11 cellular contexts compared by ENCODE assay signal in genomic region chr7:139734395-139734794, GRCh38. TPM values are rescaled to one million over a fixed set of nuclear protein-coding genes. Genes with fewer than 3 reads are reported as not detected.
A peak's percentile ranks its signal among the peaks of the same experiment; 100 is the strongest.
DNase-seq lines count a peak whose midpoint lies in the region; ATAC-seq and TF ChIP-seq lines count a peak whose summit lies in the region.
"Had no signal": no experiment of that assay in that cellular context is flagged by ENCODE, and none has a peak within 500 bp of the region (broad histone marks: within the 10 kb centered on the region; RNA-seq: fewer than 3 reads in every experiment).

No MANE protein-coding gene starts in this region.

- POLR2A ChIA-PET in naive thymus-derived CD8-positive, alpha-beta T cell (lab: Charles Lee), result interaction anchor here (1.4 kb wide), 1 partner anchor 9 kb away, joined by 3 read pairs; no protein-coding TSS in a partner anchor

- H3K4me1 Mint-ChIP-seq in naive thymus-derived CD8-positive, alpha-beta T cell, result peaks cover 47 to 81% (median 78%) of the 10 kb centered on the region in 4 donors

- peaks cover 0 to 1% (median 0%) of the 10 kb centered on the region in 5 donors for H3K27me3 Mint-ChIP-seq in naive thymus-derived CD8-positive, alpha-beta T cell

- H3K4me3 Mint-ChIP-seq in naive thymus-derived CD8-positive, alpha-beta T cell, result no peak overlapping the region
- H3K4me3 Mint-ChIP-seq: nephron had no signal

- no peaks in the 10 kb centered on the region for H3K9me3 Mint-ChIP-seq in naive thymus-derived CD8-positive, alpha-beta T cell
- H3K9me3 Mint-ChIP-seq: nephron had no signal

- H3K36me3 Mint-ChIP-seq in naive thymus-derived CD8-positive, alpha-beta T cell, result peaks cover 0 to 8% (median 6%) of the 10 kb centered on the region in 3 donors

- TF ChIP-seq CTCF in AG09309 (IDR thresholded peaks at IDR 0.05; ENCODE audit: control insufficient read depth, insufficient read depth, low read depth, low read length, missing control alignments) (no peak), adrenal gland (IDR thresholded peaks at IDR 0.05) (no peak), prostate gland (IDR thresholded peaks at IDR 0.05) (no peak)

- no peak for TF ChIP-seq POLR2A in adrenal gland (IDR thresholded peaks at IDR 0.05)
- no peak for TF ChIP-seq POLR2A in prostate gland (IDR thresholded peaks at IDR 0.05)

- peak overlapping the region in 1 of 10 donors; percentile 22 for H3K27ac Mint-ChIP-seq in naive thymus-derived CD8-positive, alpha-beta T cell
- H3K27ac Mint-ChIP-seq: nephron had no signal

- ATAC-seq in naive thymus-derived CD8-positive, alpha-beta T cell, result no peak

- intact Hi-C loops in adrenal gland (cut with DNase I) (no loop called here), prostate gland (cut with DNase I) (no loop called here)

- H3K9me3 ChIP-seq in adrenal gland (replicated peaks in 1 of 3), result no peaks in the 10 kb centered on the region
- H3K9me3 ChIP-seq in prostate gland, result no peaks in the 10 kb centered on the region
- H3K9me3 ChIP-seq: colonic mucosa had no signal

- H3K4me3 ChIP-seq in AG09309 (ENCODE audit: control insufficient read depth, low read depth, low read length), result no peak overlapping the region
- no peak overlapping the region for H3K4me3 ChIP-seq in adrenal gland
- H3K4me3 ChIP-seq in prostate gland, result no peak overlapping the region
- H3K4me3 ChIP-seq: colonic mucosa had no signal

- H3K36me3 ChIP-seq in adrenal gland (replicated peaks in 1 of 2) (no peaks in the 10 kb centered on the region), prostate gland (no peaks in the 10 kb centered on the region)
- H3K36me3 ChIP-seq: colonic mucosa had no signal

- H3K27me3 ChIP-seq in adrenal gland (no peaks in the 10 kb centered on the region), prostate gland (replicated peaks; ENCODE audit: insufficient read depth) (no peaks in the 10 kb centered on the region)
- H3K27me3 ChIP-seq: colonic mucosa had no signal

- WGBS in adrenal gland, 4 donors, result 46 to 59% (median 53%) methylated on average over 2 of the region's 2 CpGs
- 59% methylated on average over 2 of the region's 2 CpGs for WGBS in prostate gland

- H3K4me1 ChIP-seq in adrenal gland (replicated peaks in 1 of 2) (peaks cover 58 to 79% of the 10 kb centered on the region in 2 donors), prostate gland (replicated peaks) (peaks cover 15% of the 10 kb centered on the region)

- peak; percentile 45 for DNase-seq in AG09309 (ENCODE audit: low read depth)
- peak in 3 of 7 donors; percentile 34 to 63 (median 48) for DNase-seq in adrenal gland
- peak; percentile 28 for DNase-seq in foreskin melanocyte
- no peak for DNase-seq in prostate gland (ENCODE audit: low spot score)
- no peak for DNase-seq in naive thymus-derived CD8-positive, alpha-beta T cell
- no peak for DNase-seq in putamen (ENCODE audit: low spot score)
- DNase-seq in NCI-H128 (lab: John Stamatoyannopoulos, UW; ENCODE audit: unreplicated experiment), result no peak
- no peak for DNase-seq in NCI-H146 (lab: John Stamatoyannopoulos, UW)
- DNase-seq: colonic mucosa; NK-92 treated with Interleukin-12 subunit alpha and Interleukin-12 subunit beta, amount 100 ng/mL, for 24 hours had no signal

- H3K27ac ChIP-seq in adrenal gland (peak overlapping the region in 4 of 5 donors; percentile 25 to 87 (median 60)), prostate gland (peak overlapping the region; percentile 37 to 41)
- H3K27ac ChIP-seq: colonic mucosa had no signal

RNA-seq across cellular contexts. Expression of gene HIPK2, which starts 43.4 kb away (rescaled TPM):
- 10 to 100 TPM; 36.3 to 82.4 (median 64.2) TPM for total RNA-seq in adrenal gland
- 10 to 100 TPM in 2 of 3 donors, 1 to 10 TPM in 1; 4.7 to 20.8 (median 14.7) TPM for polyA plus RNA-seq in adrenal gland
- 10 to 100 TPM; 54.4 to 72.7 TPM for total RNA-seq in prostate gland
- total RNA-seq in naive thymus-derived CD8-positive, alpha-beta T cell, result 10 to 100 TPM; 28.7 to 32.9 TPM
- polyA plus RNA-seq in naive thymus-derived CD8-positive, alpha-beta T cell, result 1 to 10 TPM; 2.1 to 4.3 (median 3.1) TPM

Comparison
In these comparisons a context has a peak if more than half of its experiments do, and no peak if none do; other contexts are left out.
1. DNase-seq: peak in AG09309 (single experiment) and foreskin melanocyte (single experiment); none in prostate gland (single experiment), naive thymus-derived CD8-positive, alpha-beta T cell (0 of 10), putamen (single experiment), NCI-H128 (single experiment) and NCI-H146 (single experiment).